In genomic region chr12:111074965-111075364, GRCh38 we compare ENCODE assay signal across 1 cellular context.
TF ChIP-seq lines count a peak whose summit lies in the region.

No MANE protein-coding gene starts in this region.

TF ChIP-seq in SK-N-SH treated with all-trans-retinoic acid at 6 μM for 48 hours, 23 proteins besides CTCF, POLR2A, EP300 and RAD21 (continued from another document):
- TF ChIP-seq, protein P1, sequence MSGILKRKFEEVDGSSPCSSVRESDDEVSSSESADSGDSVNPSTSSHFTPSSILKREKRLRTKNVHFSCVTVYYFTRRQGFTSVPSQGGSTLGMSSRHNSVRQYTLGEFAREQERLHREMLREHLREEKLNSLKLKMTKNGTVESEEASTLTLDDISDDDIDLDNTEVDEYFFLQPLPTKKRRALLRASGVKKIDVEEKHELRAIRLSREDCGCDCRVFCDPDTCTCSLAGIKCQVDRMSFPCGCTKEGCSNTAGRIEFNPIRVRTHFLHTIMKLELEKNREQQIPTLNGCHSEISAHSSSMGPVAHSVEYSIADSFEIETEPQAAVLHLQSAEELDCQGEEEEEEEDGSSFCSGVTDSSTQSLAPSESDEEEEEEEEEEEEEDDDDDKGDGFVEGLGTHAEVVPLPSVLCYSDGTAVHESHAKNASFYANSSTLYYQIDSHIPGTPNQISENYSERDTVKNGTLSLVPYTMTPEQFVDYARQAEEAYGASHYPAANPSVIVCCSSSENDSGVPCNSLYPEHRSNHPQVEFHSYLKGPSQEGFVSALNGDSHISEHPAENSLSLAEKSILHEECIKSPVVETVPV (CRISPR knock-in tag; IDR thresholded peaks at IDR 0.05) = no peak
- TF ChIP-seq TCF4 (CRISPR knock-in tag; IDR thresholded peaks at IDR 0.05; ENCODE audit: borderline replicate concordance) (no peak), ZC3H10 (CRISPR knock-in tag; IDR thresholded peaks at IDR 0.05) (no peak), ZNF8 (CRISPR knock-in tag; IDR thresholded peaks at IDR 0.05) (no peak), CSDC2 (CRISPR knock-in tag; IDR thresholded peaks at IDR 0.05) (no peak), TOX (CRISPR knock-in tag; IDR thresholded peaks at IDR 0.05; ENCODE audit: borderline replicate concordance) (no peak), RARB (CRISPR knock-in tag; IDR thresholded peaks at IDR 0.05) (no peak), ARNTL (CRISPR knock-in tag; IDR thresholded peaks at IDR 0.05; ENCODE audit: borderline replicate concordance, low read depth) (no peak), ZFP3 (CRISPR knock-in tag; IDR thresholded peaks at IDR 0.05) (no peak), ZNF70 (CRISPR knock-in tag; IDR thresholded peaks at IDR 0.05) (no peak)
- TF ChIP-seq, protein P2, sequence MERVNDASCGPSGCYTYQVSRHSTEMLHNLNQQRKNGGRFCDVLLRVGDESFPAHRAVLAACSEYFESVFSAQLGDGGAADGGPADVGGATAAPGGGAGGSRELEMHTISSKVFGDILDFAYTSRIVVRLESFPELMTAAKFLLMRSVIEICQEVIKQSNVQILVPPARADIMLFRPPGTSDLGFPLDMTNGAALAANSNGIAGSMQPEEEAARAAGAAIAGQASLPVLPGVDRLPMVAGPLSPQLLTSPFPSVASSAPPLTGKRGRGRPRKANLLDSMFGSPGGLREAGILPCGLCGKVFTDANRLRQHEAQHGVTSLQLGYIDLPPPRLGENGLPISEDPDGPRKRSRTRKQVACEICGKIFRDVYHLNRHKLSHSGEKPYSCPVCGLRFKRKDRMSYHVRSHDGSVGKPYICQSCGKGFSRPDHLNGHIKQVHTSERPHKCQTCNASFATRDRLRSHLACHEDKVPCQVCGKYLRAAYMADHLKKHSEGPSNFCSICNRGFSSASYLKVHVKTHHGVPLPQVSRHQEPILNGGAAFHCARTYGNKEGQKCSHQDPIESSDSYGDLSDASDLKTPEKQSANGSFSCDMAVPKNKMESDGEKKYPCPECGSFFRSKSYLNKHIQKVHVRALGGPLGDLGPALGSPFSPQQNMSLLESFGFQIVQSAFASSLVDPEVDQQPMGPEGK (CRISPR knock-in tag; IDR thresholded peaks at IDR 0.05; ENCODE audit: borderline replicate concordance) = no peak
- TF ChIP-seq, protein P3, sequence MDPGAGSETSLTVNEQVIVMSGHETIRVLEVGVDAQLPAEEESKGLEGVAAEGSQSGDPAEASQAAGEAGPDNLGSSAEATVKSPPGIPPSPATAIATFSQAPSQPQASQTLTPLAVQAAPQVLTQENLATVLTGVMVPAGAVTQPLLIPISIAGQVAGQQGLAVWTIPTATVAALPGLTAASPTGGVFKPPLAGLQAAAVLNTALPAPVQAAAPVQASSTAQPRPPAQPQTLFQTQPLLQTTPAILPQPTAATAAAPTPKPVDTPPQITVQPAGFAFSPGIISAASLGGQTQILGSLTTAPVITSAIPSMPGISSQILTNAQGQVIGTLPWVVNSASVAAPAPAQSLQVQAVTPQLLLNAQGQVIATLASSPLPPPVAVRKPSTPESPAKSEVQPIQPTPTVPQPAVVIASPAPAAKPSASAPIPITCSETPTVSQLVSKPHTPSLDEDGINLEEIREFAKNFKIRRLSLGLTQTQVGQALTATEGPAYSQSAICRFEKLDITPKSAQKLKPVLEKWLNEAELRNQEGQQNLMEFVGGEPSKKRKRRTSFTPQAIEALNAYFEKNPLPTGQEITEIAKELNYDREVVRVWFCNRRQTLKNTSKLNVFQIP (CRISPR knock-in tag; IDR thresholded peaks at IDR 0.05; ENCODE audit: borderline replicate concordance, low read depth) = no peak
- TF ChIP-seq, protein P4, sequence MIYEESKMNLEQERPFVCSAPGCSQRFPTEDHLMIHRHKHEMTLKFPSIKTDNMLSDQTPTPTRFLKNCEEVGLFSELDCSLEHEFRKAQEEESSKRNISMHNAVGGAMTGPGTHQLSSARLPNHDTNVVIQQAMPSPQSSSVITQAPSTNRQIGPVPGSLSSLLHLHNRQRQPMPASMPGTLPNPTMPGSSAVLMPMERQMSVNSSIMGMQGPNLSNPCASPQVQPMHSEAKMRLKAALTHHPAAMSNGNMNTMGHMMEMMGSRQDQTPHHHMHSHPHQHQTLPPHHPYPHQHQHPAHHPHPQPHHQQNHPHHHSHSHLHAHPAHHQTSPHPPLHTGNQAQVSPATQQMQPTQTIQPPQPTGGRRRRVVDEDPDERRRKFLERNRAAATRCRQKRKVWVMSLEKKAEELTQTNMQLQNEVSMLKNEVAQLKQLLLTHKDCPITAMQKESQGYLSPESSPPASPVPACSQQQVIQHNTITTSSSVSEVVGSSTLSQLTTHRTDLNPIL (CRISPR knock-in tag; IDR thresholded peaks at IDR 0.05; ENCODE audit: low read depth) = no peak
